In the genomic region with DNA sequence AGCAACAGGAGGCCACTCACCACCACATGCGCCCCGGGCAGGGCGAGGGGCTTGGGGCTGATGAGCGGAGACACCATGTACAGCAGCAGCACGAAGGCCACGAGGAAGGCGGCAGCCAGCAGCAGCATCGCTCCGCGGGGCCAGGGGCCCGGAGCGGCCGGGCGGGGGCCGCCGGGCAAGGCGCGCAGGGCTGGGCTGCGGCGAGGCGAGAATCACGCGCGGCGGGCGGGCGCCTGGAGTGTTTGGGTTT, we compare ENCODE assay signal across 8 cellular contexts. TPM values are rescaled to one million over a fixed set of nuclear protein-coding genes. Genes with fewer than 3 reads are reported as not detected.
DNase-seq lines count a peak whose midpoint lies in the region; ATAC-seq, FAIRE-seq and TF ChIP-seq lines count a peak whose summit lies in the region.

A gene with protein sequence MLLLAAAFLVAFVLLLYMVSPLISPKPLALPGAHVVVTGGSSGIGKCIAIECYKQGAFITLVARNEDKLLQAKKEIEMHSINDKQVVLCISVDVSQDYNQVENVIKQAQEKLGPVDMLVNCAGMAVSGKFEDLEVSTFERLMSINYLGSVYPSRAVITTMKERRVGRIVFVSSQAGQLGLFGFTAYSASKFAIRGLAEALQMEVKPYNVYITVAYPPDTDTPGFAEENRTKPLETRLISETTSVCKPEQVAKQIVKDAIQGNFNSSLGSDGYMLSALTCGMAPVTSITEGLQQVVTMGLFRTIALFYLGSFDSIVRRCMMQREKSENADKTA (minus strand): TSS at position 216 of the 250 bp plus-strand sequence. CDS start 88 bp downstream, at position 128.

- peaks cover 3% of the 10 kb centered on the region for H3K36me3 ChIP-seq in astrocyte (ENCODE audit: insufficient read depth, low read length)

- peak within 1 kb of the TSS; percentile 96 for H3K9ac ChIP-seq in astrocyte (ENCODE audit: low read length)

- H3K9me3 Mint-ChIP-seq in IgD-negative memory B cell (peaks cover 0 to 6% (median 0%) of the 10 kb centered on the region in 3 donors), astrocyte (ENCODE audit: unreplicated experiment) (no peaks in the 10 kb centered on the region), immature natural killer cell (no peaks in the 10 kb centered on the region)
- peaks cover 8 to 14% of the 10 kb centered on the region in 2 donors for H3K9me3 Mint-ChIP-seq in stimulated activated naive CD8-positive, alpha-beta T cell treated with anti-CD3 and anti-CD28 coated beads, Interleukin-15, amount 100 ng/mL, for 72 hours

- no peak for TF ChIP-seq CTCF in astrocyte (IDR thresholded peaks at IDR 0.05; ENCODE audit: insufficient read depth, low read depth, low read length)

- no peaks in the 10 kb centered on the region for H3K27me3 ChIP-seq in astrocyte (ENCODE audit: insufficient read depth, low read length)

- H3K4me3 ChIP-seq in astrocyte (ENCODE audit: insufficient read depth, low read depth, low read length), result peak within 1 kb of the TSS; percentile 90

- H3K4me3 Mint-ChIP-seq in IgD-negative memory B cell, result peak within 1 kb of the TSS; percentile 91 to 99 (median 95)
- peak within 1 kb of the TSS; percentile 97 for H3K4me3 Mint-ChIP-seq in astrocyte (ENCODE audit: unreplicated experiment)
- peak within 1 kb of the TSS; percentile 89 to 94 (median 92) for H3K4me3 Mint-ChIP-seq in immature natural killer cell
- H3K4me3 Mint-ChIP-seq in stimulated activated naive CD8-positive, alpha-beta T cell treated with anti-CD3 and anti-CD28 coated beads, Interleukin-15, amount 100 ng/mL, for 72 hours, result peak within 1 kb of the TSS; percentile 93 to 97

- peaks cover 44% of the 10 kb centered on the region for H3K79me2 ChIP-seq in astrocyte (ENCODE audit: insufficient read depth, low read length)

- H4K20me1 ChIP-seq in astrocyte (ENCODE audit: insufficient read depth, low read length), result peaks cover 24% of the 10 kb centered on the region

- no peaks in the 10 kb centered on the region for H3K9me3 ChIP-seq in astrocyte (ENCODE audit: insufficient read depth, low read depth, low read length)

- peak within 1 kb of the TSS; percentile 89 to 96 (median 91) for H3K27ac Mint-ChIP-seq in IgD-negative memory B cell
- peak within 1 kb of the TSS; percentile 89 for H3K27ac Mint-ChIP-seq in astrocyte (ENCODE audit: unreplicated experiment)
- peak within 1 kb of the TSS; percentile 14 to 89 (median 77) for H3K27ac Mint-ChIP-seq in immature natural killer cell
- peak within 1 kb of the TSS; percentile 88 to 92 for H3K27ac Mint-ChIP-seq in stimulated activated naive CD8-positive, alpha-beta T cell treated with anti-CD3 and anti-CD28 coated beads, Interleukin-15, amount 100 ng/mL, for 72 hours

- no peak for DNase-seq in astrocyte (ENCODE audit: low read depth)
- no peak for DNase-seq in immature natural killer cell
- no peak for DNase-seq in stimulated activated naive CD8-positive, alpha-beta T cell treated with anti-CD3 and anti-CD28 coated beads, Interleukin-15, amount 100 ng/mL, for 72 hours
- DNase-seq in putamen (ENCODE audit: low spot score), result no peak
- DNase-seq in GM19238 (ENCODE audit: insufficient read length, low spot score), result no peak

- H3K36me3 Mint-ChIP-seq in IgD-negative memory B cell (peaks cover 3% of the 10 kb centered on the region), astrocyte (ENCODE audit: low read depth, unreplicated experiment) (peaks cover 6% of the 10 kb centered on the region), immature natural killer cell (peaks cover 0 to 8% (median 2%) of the 10 kb centered on the region in 3 donors)

- H3K27me3 Mint-ChIP-seq in IgD-negative memory B cell, result no peaks in the 10 kb centered on the region
- no peaks in the 10 kb centered on the region for H3K27me3 Mint-ChIP-seq in astrocyte (ENCODE audit: low read depth, unreplicated experiment)
- H3K27me3 Mint-ChIP-seq in immature natural killer cell (ENCODE audit: low read depth in 3 of 3), result peaks cover 4 to 14% (median 8%) of the 10 kb centered on the region in 3 donors
- H3K27me3 Mint-ChIP-seq in stimulated activated naive CD8-positive, alpha-beta T cell treated with anti-CD3 and anti-CD28 coated beads, Interleukin-15, amount 100 ng/mL, for 72 hours, result no peaks in the 10 kb centered on the region

- H3K4me2 ChIP-seq in astrocyte (ENCODE audit: low read length), result peak within 1 kb of the TSS; percentile 96

- ATAC-seq in stimulated activated naive CD8-positive, alpha-beta T cell treated with anti-CD3 and anti-CD28 coated beads, Interleukin-15, amount 100 ng/mL, for 72 hours, result no peak
- ATAC-seq in HG03108 (IDR thresholded peaks at IDR 0.05; ENCODE audit: unreplicated experiment) (no peak), GM18498 (IDR thresholded peaks at IDR 0.05; ENCODE audit: unreplicated experiment) (no peak)

- H3K4me1 ChIP-seq in astrocyte (ENCODE audit: insufficient read depth, low read length), result peaks cover 6% of the 10 kb centered on the region

- H2AFZ ChIP-seq in astrocyte (ENCODE audit: low read depth, low read length), result peak within 1 kb of the TSS; percentile 89

- H3K27ac ChIP-seq in astrocyte (ENCODE audit: low read depth, low read length), result peak within 1 kb of the TSS; percentile 93

- no peak for FAIRE-seq in astrocyte (lab: Jason Lieb, UNC)

- H3K4me1 Mint-ChIP-seq in IgD-negative memory B cell (peaks cover 10 to 32% (median 24%) of the 10 kb centered on the region in 3 donors), astrocyte (ENCODE audit: low read depth, unreplicated experiment) (peaks cover 8% of the 10 kb centered on the region), immature natural killer cell (peaks cover 56 to 59% of the 10 kb centered on the region in 2 donors)
- H3K4me1 Mint-ChIP-seq in stimulated activated naive CD8-positive, alpha-beta T cell treated with anti-CD3 and anti-CD28 coated beads, Interleukin-15, amount 100 ng/mL, for 72 hours, result peaks cover 41% of the 10 kb centered on the region

RNA-seq across cellular contexts. Expression of the gene that starts here (rescaled TPM):
- polyA plus RNA-seq in IgD-negative memory B cell (40.2 TPM), immature natural killer cell (10 to 100 TPM; 37.7 to 45.6 (median 39.2) TPM)
- total RNA-seq in astrocyte, result 43.7 and 47.4 TPM in 2 replicates
